8 cellular contexts compared by ENCODE assay signal in genomic region chr17:75034236-75034908, GRCh38. TPM values are rescaled to one million over a fixed set of nuclear protein-coding genes. Genes with fewer than 3 reads are reported as not detected.
DNase-seq lines count a peak whose midpoint lies in the region; ATAC-seq and TF ChIP-seq lines count a peak whose summit lies in the region.

No MANE protein-coding gene starts in this region.

- H3K4me2 ChIP-seq in DOHH2 (ENCODE audit: low read length) = peak overlapping the region; percentile 96
- H3K4me2 ChIP-seq in HCT116 (ENCODE audit: low read length) = peak overlapping the region; percentile 86
- H3K4me2 ChIP-seq in osteoblast (ENCODE audit: insufficient read depth, low read length) = peak overlapping the region; percentile 91

- TF ChIP-seq RAD21 in HCT116 (IDR thresholded peaks at IDR 0.05; ENCODE audit: low read depth) = no peak

- no peaks in the 10 kb centered on the region; the same call in 1 of the 2 replicates for H3K9me3 ChIP-seq in DOHH2 (ENCODE audit: control insufficient read depth, insufficient read depth, low read length)
- H3K9me3 ChIP-seq in HCT116 (ENCODE audit: control insufficient read depth in 1 of 2, insufficient read depth in 1 of 2, low read depth in 1 of 2, low read length in 2 of 2) = peaks cover 11 to 17% of the 10 kb centered on the region in 2 experiments; a peak in 2 of 4 replicates
- no peaks in the 10 kb centered on the region for H3K9me3 ChIP-seq in osteoblast (ENCODE audit: low read depth, low read length)

- peaks cover 3% of the 10 kb centered on the region for H3K36me3 Mint-ChIP-seq in activated naive CD8-positive, alpha-beta T cell

- H3K36me3 ChIP-seq in DOHH2 (ENCODE audit: control insufficient read depth, low read length) = peaks cover 12% of the 10 kb centered on the region
- peaks cover 8 to 12% of the 10 kb centered on the region in 2 experiments for H3K36me3 ChIP-seq in HCT116 (ENCODE audit: control insufficient read depth in 1 of 2, insufficient read depth in 2 of 2, low read length in 2 of 2)
- peaks cover 11% of the 10 kb centered on the region for H3K36me3 ChIP-seq in osteoblast (ENCODE audit: insufficient read depth, low read length)

- peak overlapping the region; percentile 93 for H3K4me3 Mint-ChIP-seq in activated naive CD8-positive, alpha-beta T cell

- peaks cover 3% of the 10 kb centered on the region; the same call in 1 of the 2 replicates for H3F3A ChIP-seq in DOHH2 (ENCODE audit: control insufficient read depth, insufficient read depth)

- CTCF ChIA-PET in HCT116 (lab: Charles Lee) = interaction anchor here (0.8 to 3.5 kb wide), 13 partner anchors 12 to 236 kb away, joined by 3 to 31 read pairs (median 4); partner anchors contain the start of genes ATP5PD, KCTD2, MIF4GD and SLC16A5

- peak; percentile 62 for ATAC-seq in HCT116

- H3K9me2 ChIP-seq in DOHH2 (replicated peaks; ENCODE audit: control insufficient read depth, low read length) (no peaks in the 10 kb centered on the region), HCT116 (ENCODE audit: insufficient read depth) (no peaks in the 10 kb centered on the region)

- TF ChIP-seq CTCF in DOHH2 (IDR thresholded peaks at IDR 0.05; ENCODE audit: low read depth, low read length, poor library complexity, severe bottlenecking) (peak; percentile 33), HCT116 (IDR thresholded peaks at IDR 0.05 in 2 of 3, conservative IDR thresholded peaks at IDR 0.05 in 1 of 3; ENCODE audit: borderline replicate concordance in 1 of 3, insufficient read depth in 1 of 3, low read depth in 2 of 3, low read length in 2 of 3) (peak in 2 of 3 experiments; percentile 7 to 37; a peak in 1 of 6 replicates), osteoblast (IDR thresholded peaks at IDR 0.05; ENCODE audit: extremely low read depth, low read depth, low read length) (no peak)

- H3K4me3 ChIP-seq in DOHH2 (ENCODE audit: low read length) (peak overlapping the region; percentile 91), HCT116 (replicated peaks in 1 of 2; ENCODE audit: low read depth in 1 of 2, low read length in 2 of 2) (peak overlapping the region; percentile 46 to 57), osteoblast (ENCODE audit: insufficient read depth, low read length) (peak overlapping the region; percentile 93)

- peak overlapping the region; percentile 96 for H3K27ac Mint-ChIP-seq in activated naive CD8-positive, alpha-beta T cell

- no peak for TF ChIP-seq POLR2A in HCT116 (IDR thresholded peaks at IDR 0.05; ENCODE audit: borderline replicate concordance, extremely low read depth, insufficient read depth, insufficient read length)

- peak overlapping the region; percentile 72 for H3K9ac ChIP-seq in HCT116 (ENCODE audit: low read length)

- peak overlapping the region; percentile 86 for H2AFZ ChIP-seq in HCT116 (ENCODE audit: low read depth, low read length, poor library complexity, severe bottlenecking)
- H2AFZ ChIP-seq in osteoblast (ENCODE audit: low read length) = peak overlapping the region; percentile 99

- POLR2A ChIA-PET in HCT116 (lab: Charles Lee) = interaction anchor here (0.6 to 2.1 kb wide), 12 partner anchors 9 to 255 kb away, joined by 3 to 13 read pairs (median 6); partner anchors contain the start of genes ARMC7, ATP5PD, FDXR and KCTD2

- no peaks in the 10 kb centered on the region for H3K27me3 Mint-ChIP-seq in activated naive CD8-positive, alpha-beta T cell

- H3K9me3 Mint-ChIP-seq in activated naive CD8-positive, alpha-beta T cell (ENCODE audit: low read depth) = peaks cover 4% of the 10 kb centered on the region

- DNase-seq in HCT116 (ENCODE audit: low read depth, low spot score) (peak; percentile 93), NCI-H1092 treated with DMSO at 0.1 percent for 48 hours (lab: John Stamatoyannopoulos, UW) (peak; percentile 92), SKM-1 (lab: John Stamatoyannopoulos, UW; ENCODE audit: unreplicated experiment) (peak; percentile 48), head of caudate nucleus (peak; percentile 70 to 97 (median 88)), osteoblast (ENCODE audit: insufficient read length, low spot score, missing footprints) (peak; percentile 86)

- H3K4me1 ChIP-seq in DOHH2 (ENCODE audit: control insufficient read depth, low read length) = peaks cover 33% of the 10 kb centered on the region
- H3K4me1 ChIP-seq in HCT116 (ENCODE audit: control insufficient read depth in 1 of 2, insufficient read depth in 2 of 2, low read length in 2 of 2) = peaks cover 45 to 58% of the 10 kb centered on the region in 2 experiments
- H3K4me1 ChIP-seq in osteoblast (ENCODE audit: insufficient read depth, low read length) = peaks cover 17% of the 10 kb centered on the region

- intact Hi-C loops in HCT116 (cut with micrococcal nuclease) = loop anchor here (2.0 to 5.0 kb wide), 3 partner anchors 72 to 170 kb away; partner anchors contain the start of genes FDXR and NUP85
- intact Hi-C loops in head of caudate nucleus (cut with DNase I) = loop anchor here (5.0 kb wide), 1 partner anchor 72 kb away; no protein-coding TSS in a partner anchor

- no TSS peak for BruUV-seq in HCT116 (replicated peaks; lab: Mats Ljungman, UMichigan)

- peaks cover 19% of the 10 kb centered on the region for H3K27me3 ChIP-seq in DOHH2 (ENCODE audit: control insufficient read depth, low read length)
- H3K27me3 ChIP-seq in HCT116 (ENCODE audit: insufficient read depth, low read length) = no peaks in the 10 kb centered on the region
- no peaks in the 10 kb centered on the region for H3K27me3 ChIP-seq in osteoblast (ENCODE audit: insufficient read depth, low read length)

- H3K27ac ChIP-seq in DOHH2 (ENCODE audit: low read depth, low read length) (peak overlapping the region; percentile 58), HCT116 (ENCODE audit: low read depth, low read length) (peak overlapping the region; percentile 87), osteoblast (ENCODE audit: low read depth, low read length) (peak overlapping the region; percentile 96), temporal lobe (ENCODE audit: low read depth, low read length) (peak overlapping the region; percentile 97)

- H3K79me2 ChIP-seq in DOHH2 (ENCODE audit: control insufficient read depth, low read length) = no peaks in the 10 kb centered on the region
- no peaks in the 10 kb centered on the region for H3K79me2 ChIP-seq in HCT116 (ENCODE audit: insufficient read depth, low read length)
- no peaks in the 10 kb centered on the region for H3K79me2 ChIP-seq in osteoblast (ENCODE audit: insufficient read depth, low read length)

- RAD21 ChIA-PET in HCT116 (lab: Charles Lee; ENCODE audit: low non-redundant PET in 1 of 2, low total read pairs in 2 of 2, uncharacterized antibody in 2 of 2, unreplicated experiment in 2 of 2) = interaction anchor here in 1 of 2 experiments (0.6 to 2.5 kb wide), 5 partner anchors 20 to 167 kb away, joined by 3 to 9 read pairs (median 3); partner anchors contain the start of gene SLC16A5

- H4K20me1 ChIP-seq in DOHH2 (ENCODE audit: control insufficient read depth, insufficient read depth, low read depth, low read length) (no peaks in the 10 kb centered on the region), HCT116 (ENCODE audit: insufficient read depth) (no peaks in the 10 kb centered on the region), osteoblast (ENCODE audit: insufficient read depth, low read length) (no peaks in the 10 kb centered on the region)

- peaks cover 52% of the 10 kb centered on the region for H3K4me1 Mint-ChIP-seq in activated naive CD8-positive, alpha-beta T cell (ENCODE audit: low read depth)

TF ChIP-seq in HCT116, 20 proteins besides CTCF, POLR2A, EP300 and RAD21 (continues in another document):
- no peak for TF ChIP-seq EGR1 (IDR thresholded peaks at IDR 0.05; ENCODE audit: low read depth)
- peak; percentile 97 for TF ChIP-seq CBX3 (IDR thresholded peaks at IDR 0.05; ENCODE audit: low read depth)
- TF ChIP-seq TCF7L2 (IDR thresholded peaks at IDR 0.05; ENCODE audit: borderline replicate concordance, extremely low read depth, insufficient read depth, insufficient read length) = peak; percentile 58
- no peak for TF ChIP-seq ELF1 (IDR thresholded peaks at IDR 0.05; ENCODE audit: borderline replicate concordance, low read depth)
- TF ChIP-seq ZNF274 (IDR thresholded peaks at IDR 0.05; ENCODE audit: low read depth, low read length) = no peak
- TF ChIP-seq SIN3A (IDR thresholded peaks at IDR 0.05; ENCODE audit: low read depth) = no peak
- no peak for TF ChIP-seq SRF (IDR thresholded peaks at IDR 0.05; ENCODE audit: low read depth)
- no peak for TF ChIP-seq FOSL1 (IDR thresholded peaks at IDR 0.05; ENCODE audit: low read depth)
- TF ChIP-seq CEBPB (IDR thresholded peaks at IDR 0.05; ENCODE audit: low read depth) = no peak
- no peak for TF ChIP-seq SP1 (IDR thresholded peaks at IDR 0.05; ENCODE audit: low read depth)
- no peak for TF ChIP-seq EZH2 (IDR thresholded peaks at IDR 0.05)
- TF ChIP-seq MAX (IDR thresholded peaks at IDR 0.05) = peak; percentile 95
- no peak for TF ChIP-seq JUND (IDR thresholded peaks at IDR 0.05)
- peak; percentile 99 for TF ChIP-seq ATF3 (IDR thresholded peaks at IDR 0.05)
- TF ChIP-seq EZH2phosphoT487 (IDR thresholded peaks at IDR 0.05; ENCODE audit: borderline replicate concordance) = no peak

RNA-seq across cellular contexts. Expression of gene ATP5PD, which starts 12.4 kb away (rescaled TPM):
- 407 TPM for total RNA-seq in HCT116 (2021; ENCODE audit: unreplicated experiment)
- polyA plus RNA-seq in HCT116 (2012) = 326 and 476 TPM in 2 replicates
- 240 and 278 TPM in 2 replicates for total RNA-seq in osteoblast
- 75.0 TPM for total RNA-seq in temporal lobe

RNA-seq across cellular contexts. Expression of gene KCTD2, which starts 12.7 kb away (rescaled TPM):
- total RNA-seq in HCT116 (2021; ENCODE audit: unreplicated experiment) (23.3 TPM), osteoblast (19.7 and 20.3 TPM in 2 replicates), temporal lobe (29.7 TPM)
- 17.9 and 19.0 TPM in 2 replicates for polyA plus RNA-seq in HCT116 (2012)

RNA-seq across cellular contexts. Expression of gene MRPL58, which starts 21.9 kb away (rescaled TPM):
- total RNA-seq in HCT116 (2021; ENCODE audit: unreplicated experiment) = 80.5 TPM
- polyA plus RNA-seq in HCT116 (2012) = 82.8 and 104 TPM in 2 replicates
- total RNA-seq in osteoblast = 21.2 and 23.5 TPM in 2 replicates
- total RNA-seq in temporal lobe = 8.6 TPM

RNA-seq across cellular contexts. Expression of gene CDR2L, which starts 46.9 kb away (rescaled TPM):
- total RNA-seq in HCT116 (2021; ENCODE audit: unreplicated experiment) (26.5 TPM), osteoblast (15.9 and 16.6 TPM in 2 replicates), temporal lobe (5.9 TPM)
- 16.9 and 17.4 TPM in 2 replicates for polyA plus RNA-seq in HCT116 (2012)

RNA-seq across cellular contexts. Expression of gene SLC16A5, which starts 53.4 kb away (rescaled TPM):
- 79.3 TPM for total RNA-seq in HCT116 (2021; ENCODE audit: unreplicated experiment)
- polyA plus RNA-seq in HCT116 (2012) = 60.1 and 73.5 TPM in 2 replicates
- total RNA-seq in osteoblast = 16.3 and 19.2 TPM in 2 replicates
- total RNA-seq in temporal lobe = 0.98 TPM

Comparison
In these comparisons a context has a peak if more than half of its experiments do, and no peak if none do; other contexts are left out.
1. Peak in every context shown above with its lines: DNase-seq, ATAC-seq, H3K4me3 ChIP-seq and H3K27ac ChIP-seq.